ENCODE assay signal across 14 cellular contexts in genomic region chr1:70442486-70442885, GRCh38. TPM values are rescaled to one million over a fixed set of nuclear protein-coding genes. Genes with fewer than 3 reads are reported as not detected.
DNase-seq lines count a peak whose midpoint lies in the region; ATAC-seq and TF ChIP-seq lines count a peak whose summit lies in the region.
"Had no signal": no experiment of that assay in that cellular context is flagged by ENCODE, and none has a peak within 500 bp of the region (broad histone marks: within the 10 kb centered on the region; RNA-seq: fewer than 3 reads in every experiment).

No MANE protein-coding gene starts in this region.

- H3K56ac ChIP-seq in H9 (ENCODE audit: insufficient read length, low read depth, low read length): no peak overlapping the region

- TF ChIP-seq POLR2A in breast epithelium (IDR thresholded peaks at IDR 0.05) (no peak), erythroblast (IDR thresholded peaks at IDR 0.05; ENCODE audit: low read length) (no peak)

- H3K27ac Mint-ChIP-seq in H9: peak overlapping the region; percentile 36 to 92 (median 78); a peak in 6 of 7 replicates
- peak overlapping the region in 3 of 5 experiments; percentile 10 to 87 (median 67) for H3K27ac Mint-ChIP-seq in brain
- H3K27ac Mint-ChIP-seq: CD4-positive, CD25-positive, alpha-beta regulatory T cell; HFFc6 had no signal

- intact Hi-C loops in breast epithelium (cut with DNase I; ENCODE audit: low total_unique reads): no loop called here
- intact Hi-C loops in right cardiac atrium (cut with DNase I): no loop called here

- H3K4ac ChIP-seq in H9 (ENCODE audit: low read depth, low read length): no peak overlapping the region

- no peak overlapping the region for H3K14ac ChIP-seq in H9 (ENCODE audit: insufficient read depth, low read length)

- no peak overlapping the region for H2AFZ ChIP-seq in H9 (ENCODE audit: low read length)

- TF ChIP-seq CTCF in AG10803 (conservative IDR thresholded peaks at IDR 0.05; ENCODE audit: low read length) (no peak), H9 (conservative IDR thresholded peaks at IDR 0.05) (no peak), brain (conservative IDR thresholded peaks at IDR 0.05) (no peak), breast epithelium (IDR thresholded peaks at IDR 0.05) (no peak)

- no peak overlapping the region for H2BK12ac ChIP-seq in H9 (ENCODE audit: insufficient read length, low read depth, low read length)

- H3K79me1 ChIP-seq in H9 (ENCODE audit: insufficient read depth, low read depth, low read length, poor library complexity, severe bottlenecking): no peaks in the 10 kb centered on the region

- H2BK120ac ChIP-seq in H9 (ENCODE audit: low read depth, low read length, poor library complexity, severe bottlenecking): no peak overlapping the region

- H4K91ac ChIP-seq in H9 (ENCODE audit: insufficient read length, low read depth, low read length): no peak overlapping the region

- H4K8ac ChIP-seq in H9 (replicated peaks; ENCODE audit: insufficient read length, low read depth, low read length): no peak overlapping the region

- peak overlapping the region; percentile 17 for H3K27ac ChIP-seq in H9 (ENCODE audit: insufficient read length, low read depth, low read length)
- H3K27ac ChIP-seq in iPS-20b (ENCODE audit: low read length): no peak overlapping the region
- H3K27ac ChIP-seq in breast epithelium: no peak overlapping the region
- H3K27ac ChIP-seq in right cardiac atrium (ENCODE audit: low read length): no peak overlapping the region

- no peak overlapping the region for H3K23ac ChIP-seq in H9 (ENCODE audit: insufficient read length, low read depth, low read length)

- no peak overlapping the region for H2BK15ac ChIP-seq in H9 (ENCODE audit: low read depth, low read length)

- no peak overlapping the region for H2BK20ac ChIP-seq in H9 (ENCODE audit: low read depth, low read length, poor library complexity, severe bottlenecking)

- no peak overlapping the region for H3K4me3 ChIP-seq in AG10803 (ENCODE audit: low read length)
- H3K4me3 ChIP-seq in iPS-20b (ENCODE audit: low read length): peak overlapping the region; percentile 21; the same call in 1 of the 2 replicates
- H3K4me3 ChIP-seq in breast epithelium: no peak overlapping the region
- H3K4me3 ChIP-seq in right cardiac atrium (ENCODE audit: low read length): no peak overlapping the region

- H4K5ac ChIP-seq in H9 (ENCODE audit: insufficient read length, low read depth, low read length): no peak overlapping the region

- H3K9ac ChIP-seq in H9 (ENCODE audit: extremely low read depth, insufficient read length, low read length): no peak overlapping the region
- 0 out of 2 replicates have a peak overlapping the region, but pooled peaks have one; percentile 4 for H3K9ac ChIP-seq in iPS-20b (ENCODE audit: low read depth, low read length)

- H3K27me3 Mint-ChIP-seq in H9 (ENCODE audit: low read depth) (no peaks in the 10 kb centered on the region), brain (no peaks in the 10 kb centered on the region)
- H3K27me3 Mint-ChIP-seq: CD4-positive, CD25-positive, alpha-beta regulatory T cell had no signal

- peak; percentile 45 for DNase-seq in AG10803 (ENCODE audit: low read depth)
- DNase-seq in H9: no peak
- DNase-seq in breast epithelium (ENCODE audit: low spot score in 2 of 2): no peak
- DNase-seq in right cardiac atrium: no peak
- no peak for DNase-seq in erythroblast (lab: John Stamatoyannopoulos, UW)
- DNase-seq: Calu3; CD4-positive, CD25-positive, alpha-beta regulatory T cell; HFFc6; NCI-H187 treated with DMSO at 0.1 percent for 48 hours had no signal

- H3K4me1 ChIP-seq in H9 (ENCODE audit: insufficient read depth, low read length) (peaks cover 14% of the 10 kb centered on the region; the same call in 1 of the 2 replicates), iPS-20b (ENCODE audit: insufficient read depth, low read length) (peaks cover 15% of the 10 kb centered on the region), breast epithelium (no peaks in the 10 kb centered on the region), right cardiac atrium (ENCODE audit: control insufficient read depth, insufficient read depth, low read length) (peaks cover 1% of the 10 kb centered on the region)

- no peaks in the 10 kb centered on the region for H3K79me2 ChIP-seq in H9 (ENCODE audit: insufficient read depth, low read length)

- no peak for ATAC-seq in right cardiac atrium
- ATAC-seq in HG02970 (IDR thresholded peaks at IDR 0.05; ENCODE audit: low FRiP score, unreplicated experiment): no peak
- ATAC-seq: Panc1, Right ventricle myocardium inferior had no signal

- H3K9me3 Mint-ChIP-seq in H9 (no peaks in the 10 kb centered on the region; a peak in 1 of 5 replicates), brain (no peaks in the 10 kb centered on the region)
- H3K9me3 Mint-ChIP-seq: CD4-positive, CD25-positive, alpha-beta regulatory T cell; HFFc6 had no signal

- H3K9me3 ChIP-seq in H9 (ENCODE audit: control insufficient read depth, low read depth, low read length) (no peaks in the 10 kb centered on the region), iPS-20b (ENCODE audit: insufficient read depth, low read depth, low read length) (no peaks in the 10 kb centered on the region), breast epithelium (no peaks in the 10 kb centered on the region), right cardiac atrium (ENCODE audit: control insufficient read depth, low read length) (no peaks in the 10 kb centered on the region)

- no peak overlapping the region for H3T11ph ChIP-seq in H9 (ENCODE audit: low read length)

- H3K36me3 ChIP-seq in iPS-20b (ENCODE audit: insufficient read depth, low read depth, low read length) (peaks cover 24% of the 10 kb centered on the region), breast epithelium (no peaks in the 10 kb centered on the region)

- no peaks in the 10 kb centered on the region for H4K20me1 ChIP-seq in H9 (ENCODE audit: control insufficient read depth, insufficient read depth, insufficient read length)

- H2AK5ac ChIP-seq in H9 (ENCODE audit: insufficient read length, low read length): no peak overlapping the region

- H3K27me3 ChIP-seq in H9 (ENCODE audit: insufficient read depth, low read length): no peaks in the 10 kb centered on the region
- no peaks in the 10 kb centered on the region for H3K27me3 ChIP-seq in iPS-20b (ENCODE audit: insufficient read depth, low read length)
- no peaks in the 10 kb centered on the region for H3K27me3 ChIP-seq in breast epithelium
- H3K27me3 ChIP-seq in right cardiac atrium (ENCODE audit: control insufficient read depth, insufficient read depth): no peaks in the 10 kb centered on the region

- no CpG with 5 or more reads among the region's 2 CpGs for WGBS in H9 (ENCODE audit: extremely low coverage, insufficient read length, low lambda C conversion rate)
- WGBS in right cardiac atrium: 64% methylated on average over 2 of the region's 2 CpGs

- H3K36me3 Mint-ChIP-seq in H9 (ENCODE audit: insufficient read depth in 1 of 3, low read depth in 3 of 3) (peaks cover 16 to 17% (median 16%) of the 10 kb centered on the region in 3 experiments; a peak in 6 of 7 replicates), brain (peaks cover 16% of the 10 kb centered on the region)

- no peak overlapping the region for H2BK5ac ChIP-seq in H9 (ENCODE audit: insufficient read length, low read length)

- H3K23me2 ChIP-seq in H9 (ENCODE audit: insufficient read length, low read depth, low read length, poor library complexity, severe bottlenecking): no peaks in the 10 kb centered on the region

- H3K4me1 Mint-ChIP-seq in H9 (peaks cover 29 to 34% of the 10 kb centered on the region in 2 experiments), brain (peaks cover 30% of the 10 kb centered on the region)
- H3K4me1 Mint-ChIP-seq: CD4-positive, CD25-positive, alpha-beta regulatory T cell had no signal

- H3K4me2 ChIP-seq in H9 (ENCODE audit: insufficient read depth, insufficient read length, low read length): no peak overlapping the region

- H3K18ac ChIP-seq in H9 (ENCODE audit: insufficient read length, low read depth, low read length): no peak overlapping the region

- H3K4me3 Mint-ChIP-seq in H9 (peak overlapping the region in 1 of 2 experiments; percentile 35; a peak in 1 of 5 replicates), brain (peak overlapping the region in 1 of 5 experiments; percentile 47)
- H3K4me3 Mint-ChIP-seq: CD4-positive, CD25-positive, alpha-beta regulatory T cell; HFFc6 had no signal

RNA-seq across cellular contexts. Expression of gene CTH, which starts 31.4 kb away (rescaled TPM):
- total RNA-seq in H9 (2021) (15.3 and 15.5 TPM in 2 replicates), breast epithelium (10 to 100 TPM in 1 of 3 donors, 1 to 10 TPM in 2; 4.9 to 11.7 (median 5.3) TPM), right cardiac atrium (1 to 10 TPM in 3 of 4 donors, under 1 TPM in 1; 0.94 to 2.1 (median 1.7) TPM)
- polyA plus RNA-seq in brain (ENCODE audit: insufficient read depth, low read depth, low replicate concordance) (2.6 TPM), right cardiac atrium (3.9 TPM)
